ENCODE assay signal across 2 cellular contexts in genomic region chr5:80406980-80407734, GRCh38.
A peak's percentile ranks its signal among the peaks of the same experiment; 100 is the strongest.
TF ChIP-seq lines count a peak whose summit lies in the region.

No MANE protein-coding gene starts in this region.

TF ChIP-seq in HCT116, 20 proteins besides CTCF, POLR2A, EP300 and RAD21:
- TF ChIP-seq ZFX (IDR thresholded peaks at IDR 0.05) = no peak
- TF ChIP-seq SIN3A (IDR thresholded peaks at IDR 0.05; ENCODE audit: low read depth) = peak; percentile 45; the same call in 1 of the 2 replicates

TF ChIP-seq in endothelial cell of umbilical vein, 7 proteins besides CTCF, POLR2A, EP300 and RAD21:
- TF ChIP-seq POLR2AphosphoS5 (IDR thresholded peaks at IDR 0.05; ENCODE audit: insufficient read depth, low read depth, low read length) (no peak), JUN (IDR thresholded peaks at IDR 0.05; ENCODE audit: borderline replicate concordance, insufficient read depth, insufficient read length, low read depth) (no peak), MAX (IDR thresholded peaks at IDR 0.05; ENCODE audit: insufficient read depth, insufficient read length) (no peak), GATA2 (IDR thresholded peaks at IDR 0.05; ENCODE audit: insufficient read depth, insufficient read length, low read depth, low read length) (no peak), FOS (IDR thresholded peaks at IDR 0.05; ENCODE audit: borderline replicate concordance, insufficient read depth, low read length) (no peak), MYC (IDR thresholded peaks at IDR 0.05; ENCODE audit: low read depth, low read length) (no peak), EZH2 (IDR thresholded peaks at IDR 0.05; ENCODE audit: borderline replicate concordance, low read depth, low read length, severe bottlenecking) (no peak)
